In genomic region chr5:73726606-73727231, GRCh38 we compare ENCODE assay signal across 19 cellular contexts.
A peak's percentile ranks its signal among the peaks of the same experiment; 100 is the strongest.
DNase-seq lines count a peak whose midpoint lies in the region; ATAC-seq and TF ChIP-seq lines count a peak whose summit lies in the region.
"Had no signal": no experiment of that assay in that cellular context is flagged by ENCODE, and none has a peak within 500 bp of the region (broad histone marks: within the 10 kb centered on the region; RNA-seq: fewer than 3 reads in every experiment).

No MANE protein-coding gene starts in this region.

- H3K4me3 ChIP-seq in heart left ventricle (no peak overlapping the region), left ventricle myocardium inferior (no peak overlapping the region), hepatocyte (no peak overlapping the region)
- H3K4me3 ChIP-seq in effector memory CD4-positive, alpha-beta T cell (ENCODE audit: insufficient read depth, low read depth, low read length, poor library complexity, severe bottlenecking): no peak overlapping the region
- H3K4me3 ChIP-seq: A549, MG63, SJCRH30 had no signal

- no peak overlapping the region for H3K4me3 Mint-ChIP-seq in chondrocyte (ENCODE audit: unreplicated experiment)
- H3K4me3 Mint-ChIP-seq: B cell had no signal

- TF ChIP-seq CTCF in heart left ventricle (IDR thresholded peaks at IDR 0.05): no peak
- TF ChIP-seq CTCF in left ventricle myocardium inferior (IDR thresholded peaks at IDR 0.05; ENCODE audit: borderline replicate concordance): no peak
- no peak for TF ChIP-seq CTCF in chondrocyte (IDR thresholded peaks at IDR 0.05)
- no peak for TF ChIP-seq CTCF in hepatocyte (IDR thresholded peaks at IDR 0.05; ENCODE audit: poor library complexity)

- DNase-seq in heart left ventricle (no peak), left ventricle myocardium inferior (no peak), chondrocyte (ENCODE audit: low spot score) (no peak), hepatocyte (ENCODE audit: low spot score) (no peak), germinal center (ENCODE audit: low spot score) (no peak)
- no peak for DNase-seq in effector memory CD4-positive, alpha-beta T cell
- DNase-seq: EL, GF-D8, Kasumi-1, MG63, NCI-H1417, NCI-H187 treated with DMSO at 0.1 percent for 48 hours, NCI-H226, SJCRH30 had no signal

- H2AFZ ChIP-seq in hepatocyte: no peak overlapping the region

- no peaks in the 10 kb centered on the region for H3K36me3 Mint-ChIP-seq in chondrocyte (ENCODE audit: low read depth)

- 51 to 63% (median 58%) methylated on average over 5 of the region's 5 CpGs for WGBS in heart left ventricle, 4 donors
- WGBS in hepatocyte (ENCODE audit: low lambda C conversion rate, missing lambda C conversion rate): 58% methylated on average over 5 of the region's 5 CpGs

- peaks cover 63% of the 10 kb centered on the region for H3K4me1 Mint-ChIP-seq in chondrocyte (ENCODE audit: low read depth)
- H3K4me1 Mint-ChIP-seq: B cell had no signal

- H3K27ac ChIP-seq in heart left ventricle: peak overlapping the region in 1 of 12 donors; percentile 23
- H3K27ac ChIP-seq in left ventricle myocardium inferior (replicated peaks): no peak overlapping the region
- H3K27ac ChIP-seq in hepatocyte: peak overlapping the region; percentile 8
- no peak overlapping the region for H3K27ac ChIP-seq in effector memory CD4-positive, alpha-beta T cell (ENCODE audit: insufficient read depth, low read length, poor library complexity, severe bottlenecking)
- H3K27ac ChIP-seq: SJCRH30 had no signal

- ATAC-seq in heart left ventricle: peak in 3 of 4 donors; percentile 18 to 48 (median 20)
- no peak for ATAC-seq in HG02938 (IDR thresholded peaks at IDR 0.05; ENCODE audit: unreplicated experiment)
- ATAC-seq: A549, HCT116, Panc1 had no signal

- H3K27me3 Mint-ChIP-seq in chondrocyte (ENCODE audit: low read depth): no peaks in the 10 kb centered on the region

- no peaks in the 10 kb centered on the region for H4K20me1 ChIP-seq in hepatocyte (ENCODE audit: insufficient read depth, poor library complexity, severe bottlenecking)

- H3K4me2 ChIP-seq in hepatocyte: peak overlapping the region; percentile 18

- TF ChIP-seq POLR2A in heart left ventricle (IDR thresholded peaks at IDR 0.05): no peak

- H3K27ac Mint-ChIP-seq in chondrocyte (ENCODE audit: unreplicated experiment): peak overlapping the region; percentile 66
- H3K27ac Mint-ChIP-seq: B cell had no signal

- no peaks in the 10 kb centered on the region for H3K79me2 ChIP-seq in hepatocyte

- H3K36me3 ChIP-seq in heart left ventricle (no peaks in the 10 kb centered on the region), left ventricle myocardium inferior (no peaks in the 10 kb centered on the region), hepatocyte (replicated peaks; ENCODE audit: insufficient read depth, low read depth) (no peaks in the 10 kb centered on the region)
- no peaks in the 10 kb centered on the region for H3K36me3 ChIP-seq in effector memory CD4-positive, alpha-beta T cell (ENCODE audit: control insufficient read depth, insufficient read depth, low read length)
- H3K36me3 ChIP-seq: MG63, SJCRH30 had no signal

- no peaks in the 10 kb centered on the region for H3K9me3 ChIP-seq in heart left ventricle
- no peaks in the 10 kb centered on the region for H3K9me3 ChIP-seq in left ventricle myocardium inferior (replicated peaks)
- no peaks in the 10 kb centered on the region for H3K9me3 ChIP-seq in hepatocyte (ENCODE audit: low read depth)
- no peaks in the 10 kb centered on the region for H3K9me3 ChIP-seq in effector memory CD4-positive, alpha-beta T cell (ENCODE audit: control insufficient read depth, low read length)
- H3K9me3 ChIP-seq: A549, MG63, SJCRH30 had no signal

- H3K4me1 ChIP-seq in heart left ventricle (peaks cover 0 to 15% (median 1%) of the 10 kb centered on the region in 12 donors), left ventricle myocardium inferior (peaks cover 22% of the 10 kb centered on the region), hepatocyte (ENCODE audit: insufficient read depth) (peaks cover 8% of the 10 kb centered on the region)
- H3K4me1 ChIP-seq in effector memory CD4-positive, alpha-beta T cell (ENCODE audit: control insufficient read depth, insufficient read depth, low read length, poor library complexity, severe bottlenecking): no peaks in the 10 kb centered on the region

- H3K9me3 Mint-ChIP-seq in chondrocyte (ENCODE audit: low read depth): no peaks in the 10 kb centered on the region

- H3K27me3 ChIP-seq in heart left ventricle (peaks cover 0 to 15% (median 0%) of the 10 kb centered on the region in 9 donors), left ventricle myocardium inferior (ENCODE audit: low read depth) (peaks cover 8% of the 10 kb centered on the region), hepatocyte (no peaks in the 10 kb centered on the region)
- no peaks in the 10 kb centered on the region for H3K27me3 ChIP-seq in effector memory CD4-positive, alpha-beta T cell (replicated peaks; ENCODE audit: control insufficient read depth, insufficient read depth, low read length, poor library complexity, severe bottlenecking)
- H3K27me3 ChIP-seq: MG63, SJCRH30 had no signal

- H3K9me2 ChIP-seq in hepatocyte (replicated peaks; ENCODE audit: insufficient read depth): no peaks in the 10 kb centered on the region

- intact Hi-C loops in heart left ventricle (cut with DNase I): no loop called here
- intact Hi-C loops in left ventricle myocardium inferior (cut with micrococcal nuclease): no loop called here
